Comparison of ENCODE assay signal across 31 cellular contexts in the genomic region with DNA sequence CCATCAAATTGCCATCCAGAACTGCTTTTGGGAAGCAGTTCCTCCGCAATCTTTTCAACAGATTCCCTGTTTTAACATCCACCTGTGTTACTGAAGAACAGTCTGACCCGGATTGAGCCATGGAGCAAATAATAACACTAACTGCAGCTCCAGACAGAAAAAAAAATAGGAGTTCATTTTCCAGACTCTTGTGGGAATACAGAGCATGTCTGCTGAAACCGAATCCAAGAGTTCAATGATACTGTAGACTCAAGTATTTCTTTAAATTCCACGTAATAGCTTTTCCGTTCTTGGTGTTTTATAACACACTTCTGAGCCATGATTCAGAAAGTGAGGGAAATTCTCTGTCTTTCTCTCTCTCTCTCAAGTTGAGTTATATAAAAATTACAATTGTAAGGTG.
A peak's percentile ranks its signal among the peaks of the same experiment; 100 is the strongest.
DNase-seq lines count a peak whose midpoint lies in the region; ATAC-seq and TF ChIP-seq lines count a peak whose summit lies in the region.
"Had no signal": no experiment of that assay in that cellular context is flagged by ENCODE, and none has a peak within 500 bp of the region (broad histone marks: within the 10 kb centered on the region; RNA-seq: fewer than 3 reads in every experiment).

No MANE protein-coding gene starts in this region.

- H3K9ac ChIP-seq in rectal smooth muscle tissue (ENCODE audit: low read length), result no peak overlapping the region

- H3K9me3 ChIP-seq in heart right ventricle, result no peaks in the 10 kb centered on the region
- H3K9me3 ChIP-seq: mucosa of descending colon, suprapubic skin had no signal

- H3K36me3 Mint-ChIP-seq in stimulated activated memory B cell treated with anti-CD40 and anti-IgM and Interleukin-4, amounts not matched to agents 10 μg/mL and 1 μg/mL and 100 μg/mL, for 72 hours, result no peaks in the 10 kb centered on the region
- H3K36me3 Mint-ChIP-seq: CD4-positive, alpha-beta memory T cell; stimulated activated effector memory CD8-positive, alpha-beta T cell treated with anti-CD3 and anti-CD28 coated beads, Interleukin-12 subunit alpha, Interleukin-12 subunit beta, amount 100 ng/mL, for 72 hours had no signal

- H3K4me3 ChIP-seq in heart right ventricle (peak overlapping the region in 3 of 10 donors; percentile 14 to 35 (median 21)), rectal smooth muscle tissue (ENCODE audit: low read length) (no peak overlapping the region)
- H3K4me3 ChIP-seq: K562, mucosa of descending colon, suprapubic skin had no signal

- no peak overlapping the region for H3K4me3 Mint-ChIP-seq in stimulated activated memory B cell treated with anti-CD40 and anti-IgM and Interleukin-4, amounts not matched to agents 10 μg/mL and 1 μg/mL and 100 μg/mL, for 72 hours
- H3K4me3 Mint-ChIP-seq: activated T-cell treated with anti-CD3 and anti-CD28 coated beads, Interleukin-2, amount 50 U/mL, for 4 hours; CD4-positive, alpha-beta memory T cell; stimulated activated effector memory CD8-positive, alpha-beta T cell treated with anti-CD3 and anti-CD28 coated beads, Interleukin-12 subunit alpha, Interleukin-12 subunit beta, amount 100 ng/mL, for 72 hours had no signal

- H3K27me3 Mint-ChIP-seq in stimulated activated memory B cell treated with anti-CD40 and anti-IgM and Interleukin-4, amounts not matched to agents 10 μg/mL and 1 μg/mL and 100 μg/mL, for 72 hours, result no peaks in the 10 kb centered on the region
- H3K27me3 Mint-ChIP-seq: CD4-positive, alpha-beta memory T cell had no signal

- peak overlapping the region in 7 of 10 donors; percentile 32 to 79 (median 58) for H3K27ac ChIP-seq in heart right ventricle
- H3K27ac ChIP-seq in rectal smooth muscle tissue (ENCODE audit: low read depth, low read length), result peak overlapping the region; percentile 54
- H3K27ac ChIP-seq: 22Rv1, epithelial cell of prostate, foreskin keratinocyte, RWPE1, suprapubic skin had no signal

- intact Hi-C loops in Right ventricle myocardium inferior (cut with DNase I), result loop anchor here (10.0 kb wide), 1 partner anchor 290 kb away; no protein-coding TSS in a partner anchor
- intact Hi-C loops in cardiac septum (cut with DNase I), result no loop called here
- intact Hi-C loops in heart right ventricle (cut with DNase I), result loop anchor here in 2 of 10 donors (5.0 to 10.0 kb wide), 3 partner anchors 170 to 290 kb away; a partner anchor contains a TSS

- H3K9me3 Mint-ChIP-seq in stimulated activated memory B cell treated with anti-CD40 and anti-IgM and Interleukin-4, amounts not matched to agents 10 μg/mL and 1 μg/mL and 100 μg/mL, for 72 hours, result no peaks in the 10 kb centered on the region
- H3K9me3 Mint-ChIP-seq: activated T-cell treated with anti-CD3 and anti-CD28 coated beads, Interleukin-2, amount 50 U/mL, for 4 hours; CD4-positive, alpha-beta memory T cell; stimulated activated effector memory CD8-positive, alpha-beta T cell treated with anti-CD3 and anti-CD28 coated beads, Interleukin-12 subunit alpha, Interleukin-12 subunit beta, amount 100 ng/mL, for 72 hours had no signal

- TF ChIP-seq CTCF in heart right ventricle (IDR thresholded peaks at IDR 0.05), result no peak

- no peaks in the 10 kb centered on the region for H3K4me1 Mint-ChIP-seq in stimulated activated memory B cell treated with anti-CD40 and anti-IgM and Interleukin-4, amounts not matched to agents 10 μg/mL and 1 μg/mL and 100 μg/mL, for 72 hours
- H3K4me1 Mint-ChIP-seq: stimulated activated effector memory CD8-positive, alpha-beta T cell treated with anti-CD3 and anti-CD28 coated beads, Interleukin-12 subunit alpha, Interleukin-12 subunit beta, amount 100 ng/mL, for 72 hours had no signal

- ATAC-seq in Right ventricle myocardium inferior (peak; percentile 46), heart right ventricle (peak in 7 of 8 donors; percentile 6 to 75 (median 56)), GM21526 (IDR thresholded peaks at IDR 0.05; ENCODE audit: low FRiP score, unreplicated experiment) (no peak)
- no peak for ATAC-seq in stimulated activated memory B cell treated with anti-CD40 and anti-IgM and Interleukin-4, amounts not matched to agents 10 μg/mL and 1 μg/mL and 100 μg/mL, for 72 hours
- ATAC-seq: activated T-cell treated with anti-CD3 and anti-CD28 coated beads, Interleukin-2, amount 50 U/mL, for 4 hours; foreskin keratinocyte; K562; mucosa of descending colon; SK-N-SH treated with all-trans-retinoic acid at 6 μM for 48 hours; stimulated activated effector memory CD8-positive, alpha-beta T cell treated with anti-CD3 and anti-CD28 coated beads, Interleukin-12 subunit alpha, Interleukin-12 subunit beta, amount 100 ng/mL, for 72 hours had no signal

- DNase-seq in Right ventricle myocardium inferior (ENCODE audit: missing footprints) (no peak), cardiac septum (ENCODE audit: low spot score) (no peak), heart right ventricle (no peak), DMS114 treated with DMSO at 0.1 percent for 48 hours (lab: John Stamatoyannopoulos, UW; ENCODE audit: unreplicated experiment) (no peak), occipital lobe (lab: John Stamatoyannopoulos, UW) (no peak)
- DNase-seq: activated CD4-positive, alpha-beta T cell treated with anti-CD3 and anti-CD28 coated beads for 48 hours; activated naive CD4-positive, alpha-beta T cell treated with Interleukin-2 at 50 U/mL for 16 hours; activated T-cell treated with anti-CD3 and anti-CD28 coated beads, Interleukin-2, amount 50 U/mL, for 4 hours; amygdala; CD4-positive, alpha-beta memory T cell; cerebellar nuclear complex; DMS 273 treated with DMSO at 0.1 percent for 48 hours; effector CD4-positive, alpha-beta T cell; foreskin keratinocyte; mucosa of descending colon; NCI-H1105 treated with DMSO at 0.1 percent for 48 hours; NCI-H2081; NCI-H345; NCI-H748 treated with DMSO at 0.1 percent for 48 hours; small intestine; stimulated activated CD4-positive, alpha-beta T cell treated with anti-CD3 and anti-CD28 coated beads, Interleukin-2, amount 100 ng/mL, for 24 hours had no signal

- 75 to 78% methylated on average over 5 of the region's 5 CpGs for WGBS in heart right ventricle, 2 donors

- H3K36me3 ChIP-seq in heart right ventricle, result no peaks in the 10 kb centered on the region
- H3K36me3 ChIP-seq in rectal smooth muscle tissue (ENCODE audit: control insufficient read depth, insufficient read depth, low read length), result no peaks in the 10 kb centered on the region
- H3K36me3 ChIP-seq: suprapubic skin had no signal

- H3K4me1 ChIP-seq in heart right ventricle, result peaks cover 0 to 41% (median 13%) of the 10 kb centered on the region in 9 donors
- peaks cover 14% of the 10 kb centered on the region for H3K4me1 ChIP-seq in rectal smooth muscle tissue (ENCODE audit: control insufficient read depth, insufficient read depth, low read length)

- H3K27me3 ChIP-seq in heart right ventricle (no peaks in the 10 kb centered on the region), rectal smooth muscle tissue (ENCODE audit: control insufficient read depth, insufficient read depth, low read length) (no peaks in the 10 kb centered on the region)
- H3K27me3 ChIP-seq: foreskin keratinocyte, suprapubic skin had no signal

- no peak overlapping the region for H3K27ac Mint-ChIP-seq in stimulated activated memory B cell treated with anti-CD40 and anti-IgM and Interleukin-4, amounts not matched to agents 10 μg/mL and 1 μg/mL and 100 μg/mL, for 72 hours
- H3K27ac Mint-ChIP-seq: CD4-positive, alpha-beta memory T cell; stimulated activated effector memory CD8-positive, alpha-beta T cell treated with anti-CD3 and anti-CD28 coated beads, Interleukin-12 subunit alpha, Interleukin-12 subunit beta, amount 100 ng/mL, for 72 hours had no signal

Comparison
In these comparisons a context has a peak if more than half of its experiments do, and no peak if none do; other contexts are left out.
1. ATAC-seq: peak in Right ventricle myocardium inferior (single experiment) and heart right ventricle (7 of 8); none in stimulated activated memory B cell treated with anti-CD40 and anti-IgM and Interleukin-4, amounts not matched to agents 10 μg/mL and 1 μg/mL and 100 μg/mL, for 72 hours (single experiment) and GM21526 (single experiment).